ENCODE assay signal across 1 cellular context in the genomic region with DNA sequence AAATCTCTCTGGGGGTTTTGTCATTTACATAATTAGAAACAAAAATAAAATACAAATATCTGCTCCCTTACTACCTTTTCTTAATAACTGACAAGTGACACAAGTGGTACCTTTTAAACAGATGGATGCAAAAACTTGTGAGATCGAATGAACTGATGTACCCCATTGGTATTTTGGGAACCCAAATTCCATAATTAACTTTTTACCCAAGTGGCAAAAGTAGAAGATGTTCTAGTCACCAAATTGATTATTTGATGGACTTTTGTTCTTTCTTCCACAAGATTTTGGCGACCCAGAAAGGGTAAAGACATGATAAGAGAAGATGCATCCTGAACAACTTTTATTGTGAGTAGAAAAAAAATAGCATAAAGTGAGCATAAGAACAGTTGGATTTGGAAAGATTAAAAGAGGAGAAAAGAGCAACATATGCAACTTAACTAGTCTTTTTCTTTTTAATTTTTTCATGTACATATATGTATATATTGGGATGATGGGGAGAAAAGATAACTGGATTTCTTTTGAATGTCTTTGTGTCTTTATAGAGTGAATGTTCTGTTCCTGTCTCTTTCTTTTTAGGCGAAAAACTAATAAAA.
TF ChIP-seq lines count a peak whose summit lies in the region.

No MANE protein-coding gene starts in this region.

TF ChIP-seq in GM23338, 12 proteins besides CTCF, POLR2A, EP300 and RAD21 (continued from another document):
- TF ChIP-seq, protein P1, sequence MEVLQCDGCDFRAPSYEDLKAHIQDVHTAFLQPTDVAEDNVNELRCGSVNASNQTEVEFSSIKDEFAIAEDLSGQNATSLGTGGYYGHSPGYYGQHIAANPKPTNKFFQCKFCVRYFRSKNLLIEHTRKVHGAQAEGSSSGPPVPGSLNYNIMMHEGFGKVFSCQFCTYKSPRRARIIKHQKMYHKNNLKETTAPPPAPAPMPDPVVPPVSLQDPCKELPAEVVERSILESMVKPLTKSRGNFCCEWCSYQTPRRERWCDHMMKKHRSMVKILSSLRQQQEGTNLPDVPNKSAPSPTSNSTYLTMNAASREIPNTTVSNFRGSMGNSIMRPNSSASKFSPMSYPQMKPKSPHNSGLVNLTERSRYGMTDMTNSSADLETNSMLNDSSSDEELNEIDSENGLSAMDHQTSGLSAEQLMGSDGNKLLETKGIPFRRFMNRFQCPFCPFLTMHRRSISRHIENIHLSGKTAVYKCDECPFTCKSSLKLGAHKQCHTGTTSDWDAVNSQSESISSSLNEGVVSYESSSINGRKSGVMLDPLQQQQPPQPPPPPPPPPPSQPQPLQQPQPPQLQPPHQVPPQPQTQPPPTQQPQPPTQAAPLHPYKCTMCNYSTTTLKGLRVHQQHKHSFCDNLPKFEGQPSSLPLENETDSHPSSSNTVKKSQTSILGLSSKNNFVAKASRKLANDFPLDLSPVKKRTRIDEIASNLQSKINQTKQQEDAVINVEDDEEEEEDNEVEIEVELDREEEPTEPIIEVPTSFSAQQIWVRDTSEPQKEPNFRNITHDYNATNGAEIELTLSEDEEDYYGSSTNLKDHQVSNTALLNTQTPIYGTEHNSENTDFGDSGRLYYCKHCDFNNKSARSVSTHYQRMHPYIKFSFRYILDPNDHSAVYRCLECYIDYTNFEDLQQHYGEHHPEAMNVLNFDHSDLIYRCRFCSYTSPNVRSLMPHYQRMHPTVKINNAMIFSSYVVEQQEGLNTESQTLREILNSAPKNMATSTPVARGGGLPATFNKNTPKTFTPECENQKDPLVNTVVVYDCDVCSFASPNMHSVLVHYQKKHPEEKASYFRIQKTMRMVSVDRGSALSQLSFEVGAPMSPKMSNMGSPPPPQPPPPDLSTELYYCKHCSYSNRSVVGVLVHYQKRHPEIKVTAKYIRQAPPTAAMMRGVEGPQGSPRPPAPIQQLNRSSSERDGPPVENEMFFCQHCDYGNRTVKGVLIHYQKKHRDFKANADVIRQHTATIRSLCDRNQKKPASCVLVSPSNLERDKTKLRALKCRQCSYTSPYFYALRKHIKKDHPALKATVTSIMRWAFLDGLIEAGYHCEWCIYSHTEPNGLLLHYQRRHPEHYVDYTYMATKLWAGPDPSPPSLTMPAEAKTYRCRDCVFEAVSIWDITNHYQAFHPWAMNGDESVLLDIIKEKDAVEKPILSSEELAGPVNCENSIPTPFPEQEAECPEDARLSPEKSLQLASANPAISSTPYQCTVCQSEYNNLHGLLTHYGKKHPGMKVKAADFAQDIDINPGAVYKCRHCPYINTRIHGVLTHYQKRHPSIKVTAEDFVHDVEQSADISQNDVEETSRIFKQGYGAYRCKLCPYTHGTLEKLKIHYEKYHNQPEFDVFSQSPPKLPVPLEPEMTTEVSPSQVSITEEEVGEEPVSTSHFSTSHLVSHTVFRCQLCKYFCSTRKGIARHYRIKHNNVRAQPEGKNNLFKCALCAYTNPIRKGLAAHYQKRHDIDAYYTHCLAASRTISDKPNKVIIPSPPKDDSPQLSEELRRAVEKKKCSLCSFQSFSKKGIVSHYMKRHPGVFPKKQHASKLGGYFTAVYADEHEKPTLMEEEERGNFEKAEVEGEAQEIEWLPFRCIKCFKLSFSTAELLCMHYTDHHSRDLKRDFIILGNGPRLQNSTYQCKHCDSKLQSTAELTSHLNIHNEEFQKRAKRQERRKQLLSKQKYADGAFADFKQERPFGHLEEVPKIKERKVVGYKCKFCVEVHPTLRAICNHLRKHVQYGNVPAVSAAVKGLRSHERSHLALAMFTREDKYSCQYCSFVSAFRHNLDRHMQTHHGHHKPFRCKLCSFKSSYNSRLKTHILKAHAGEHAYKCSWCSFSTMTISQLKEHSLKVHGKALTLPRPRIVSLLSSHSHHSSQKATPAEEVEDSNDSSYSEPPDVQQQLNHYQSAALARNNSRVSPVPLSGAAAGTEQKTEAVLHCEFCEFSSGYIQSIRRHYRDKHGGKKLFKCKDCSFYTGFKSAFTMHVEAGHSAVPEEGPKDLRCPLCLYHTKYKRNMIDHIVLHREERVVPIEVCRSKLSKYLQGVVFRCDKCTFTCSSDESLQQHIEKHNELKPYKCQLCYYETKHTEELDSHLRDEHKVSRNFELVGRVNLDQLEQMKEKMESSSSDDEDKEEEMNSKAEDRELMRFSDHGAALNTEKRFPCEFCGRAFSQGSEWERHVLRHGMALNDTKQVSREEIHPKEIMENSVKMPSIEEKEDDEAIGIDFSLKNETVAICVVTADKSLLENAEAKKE (CRISPR knock-in tag; IDR thresholded peaks at IDR 0.05): no peak
- TF ChIP-seq, protein P2, sequence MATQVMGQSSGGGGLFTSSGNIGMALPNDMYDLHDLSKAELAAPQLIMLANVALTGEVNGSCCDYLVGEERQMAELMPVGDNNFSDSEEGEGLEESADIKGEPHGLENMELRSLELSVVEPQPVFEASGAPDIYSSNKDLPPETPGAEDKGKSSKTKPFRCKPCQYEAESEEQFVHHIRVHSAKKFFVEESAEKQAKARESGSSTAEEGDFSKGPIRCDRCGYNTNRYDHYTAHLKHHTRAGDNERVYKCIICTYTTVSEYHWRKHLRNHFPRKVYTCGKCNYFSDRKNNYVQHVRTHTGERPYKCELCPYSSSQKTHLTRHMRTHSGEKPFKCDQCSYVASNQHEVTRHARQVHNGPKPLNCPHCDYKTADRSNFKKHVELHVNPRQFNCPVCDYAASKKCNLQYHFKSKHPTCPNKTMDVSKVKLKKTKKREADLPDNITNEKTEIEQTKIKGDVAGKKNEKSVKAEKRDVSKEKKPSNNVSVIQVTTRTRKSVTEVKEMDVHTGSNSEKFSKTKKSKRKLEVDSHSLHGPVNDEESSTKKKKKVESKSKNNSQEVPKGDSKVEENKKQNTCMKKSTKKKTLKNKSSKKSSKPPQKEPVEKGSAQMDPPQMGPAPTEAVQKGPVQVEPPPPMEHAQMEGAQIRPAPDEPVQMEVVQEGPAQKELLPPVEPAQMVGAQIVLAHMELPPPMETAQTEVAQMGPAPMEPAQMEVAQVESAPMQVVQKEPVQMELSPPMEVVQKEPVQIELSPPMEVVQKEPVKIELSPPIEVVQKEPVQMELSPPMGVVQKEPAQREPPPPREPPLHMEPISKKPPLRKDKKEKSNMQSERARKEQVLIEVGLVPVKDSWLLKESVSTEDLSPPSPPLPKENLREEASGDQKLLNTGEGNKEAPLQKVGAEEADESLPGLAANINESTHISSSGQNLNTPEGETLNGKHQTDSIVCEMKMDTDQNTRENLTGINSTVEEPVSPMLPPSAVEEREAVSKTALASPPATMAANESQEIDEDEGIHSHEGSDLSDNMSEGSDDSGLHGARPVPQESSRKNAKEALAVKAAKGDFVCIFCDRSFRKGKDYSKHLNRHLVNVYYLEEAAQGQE (IDR thresholded peaks at IDR 0.05; ENCODE audit: unreplicated experiment): no peak
- TF ChIP-seq NANOG (IDR thresholded peaks at IDR 0.05; ENCODE audit: borderline replicate concordance): no peak
- TF ChIP-seq ZNF114 (CRISPR knock-in tag; IDR thresholded peaks at IDR 0.05): no peak
- TF ChIP-seq, protein P3, sequence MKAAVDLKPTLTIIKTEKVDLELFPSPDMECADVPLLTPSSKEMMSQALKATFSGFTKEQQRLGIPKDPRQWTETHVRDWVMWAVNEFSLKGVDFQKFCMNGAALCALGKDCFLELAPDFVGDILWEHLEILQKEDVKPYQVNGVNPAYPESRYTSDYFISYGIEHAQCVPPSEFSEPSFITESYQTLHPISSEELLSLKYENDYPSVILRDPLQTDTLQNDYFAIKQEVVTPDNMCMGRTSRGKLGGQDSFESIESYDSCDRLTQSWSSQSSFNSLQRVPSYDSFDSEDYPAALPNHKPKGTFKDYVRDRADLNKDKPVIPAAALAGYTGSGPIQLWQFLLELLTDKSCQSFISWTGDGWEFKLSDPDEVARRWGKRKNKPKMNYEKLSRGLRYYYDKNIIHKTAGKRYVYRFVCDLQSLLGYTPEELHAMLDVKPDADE (IDR thresholded peaks at IDR 0.05): no peak
- TF ChIP-seq CREB1 (CRISPR knock-in tag; IDR thresholded peaks at IDR 0.05; ENCODE audit: low read depth): no peak
- no peak for TF ChIP-seq EZH2phosphoT487 (IDR thresholded peaks at IDR 0.05; ENCODE audit: unreplicated experiment)
- TF ChIP-seq JUNB (IDR thresholded peaks at IDR 0.05; ENCODE audit: unreplicated experiment): no peak
